Comparison of ENCODE assay signal across 1 cellular context in genomic region chr5:132556511-132557424, GRCh38.
TF ChIP-seq lines count a peak whose summit lies in the region.

TSS of gene RAD50 (plus strand) at chr5:132556977. CDS start at chr5:132557325, 348 bp downstream.

TF ChIP-seq in WTC11, 78 proteins besides CTCF, POLR2A, EP300 and RAD21 (continued from another document):
- TF ChIP-seq ARID4B (CRISPR knock-in tag; IDR thresholded peaks at IDR 0.05; ENCODE audit: borderline replicate concordance): peak; percentile 76
- TF ChIP-seq PRRX2 (CRISPR knock-in tag; IDR thresholded peaks at IDR 0.05): no peak
- peak; percentile 88 for TF ChIP-seq HMGXB4 (CRISPR knock-in tag; IDR thresholded peaks at IDR 0.05)
- peak; percentile 98 for TF ChIP-seq FOXP1 (CRISPR knock-in tag; IDR thresholded peaks at IDR 0.05; ENCODE audit: borderline replicate concordance)
- no peak for TF ChIP-seq CBFB (CRISPR knock-in tag; IDR thresholded peaks at IDR 0.05; ENCODE audit: low read depth)
- TF ChIP-seq OVOL2 (CRISPR knock-in tag; IDR thresholded peaks at IDR 0.05; ENCODE audit: borderline replicate concordance): no peak
- 0 out of 2 replicates have a peak, but pooled peaks have one; percentile 78 for TF ChIP-seq MLX (CRISPR knock-in tag; IDR thresholded peaks at IDR 0.05)
- TF ChIP-seq NR1H2 (CRISPR knock-in tag; IDR thresholded peaks at IDR 0.05): 0 out of 2 replicates have a peak, but pooled peaks have one; percentile 70
- no peak for TF ChIP-seq AR (CRISPR knock-in tag; IDR thresholded peaks at IDR 0.05)
- TF ChIP-seq STAT6 (CRISPR knock-in tag; conservative IDR thresholded peaks at IDR 0.05; ENCODE audit: low read depth): no peak
- no peak for TF ChIP-seq ATF1 (CRISPR knock-in tag; IDR thresholded peaks at IDR 0.05)
- TF ChIP-seq USF1 (CRISPR knock-in tag; IDR thresholded peaks at IDR 0.05): peak; percentile 98
- peak; percentile 97 for TF ChIP-seq TEAD1 (CRISPR knock-in tag; IDR thresholded peaks at IDR 0.05)
- 0 out of 2 replicates have a peak, but pooled peaks have one; percentile 88 for TF ChIP-seq NR3C1 (CRISPR knock-in tag; conservative IDR thresholded peaks at IDR 0.05; ENCODE audit: low read depth)
- no peak for TF ChIP-seq ATF3 (CRISPR knock-in tag; conservative IDR thresholded peaks at IDR 0.05)
- peak; percentile 98 for TF ChIP-seq USF2 (CRISPR knock-in tag; IDR thresholded peaks at IDR 0.05)
- no peak for TF ChIP-seq ATF6 (CRISPR knock-in tag; IDR thresholded peaks at IDR 0.05)
- TF ChIP-seq ATF2 (CRISPR knock-in tag; IDR thresholded peaks at IDR 0.05; ENCODE audit: borderline replicate concordance, low read depth): no peak; the same call in 1 of the 2 replicates
- TF ChIP-seq ZNF396 (CRISPR knock-in tag; IDR thresholded peaks at IDR 0.05; ENCODE audit: borderline replicate concordance): no peak
- peak; percentile 90 for TF ChIP-seq CREB1 (CRISPR knock-in tag; IDR thresholded peaks at IDR 0.05)
- TF ChIP-seq RELA (CRISPR knock-in tag; IDR thresholded peaks at IDR 0.05; ENCODE audit: borderline replicate concordance): peak; percentile 96
- TF ChIP-seq EMX1 (CRISPR knock-in tag; IDR thresholded peaks at IDR 0.05): 0 out of 2 replicates have a peak, but pooled peaks have one; percentile 54
- TF ChIP-seq KAT7 (CRISPR knock-in tag; IDR thresholded peaks at IDR 0.05; ENCODE audit: borderline replicate concordance): peak; percentile 97
- TF ChIP-seq ZNF671 (CRISPR knock-in tag; IDR thresholded peaks at IDR 0.05): no peak
- TF ChIP-seq NFE2L1 (CRISPR knock-in tag; IDR thresholded peaks at IDR 0.05): peak; percentile 94
- no peak for TF ChIP-seq JUN (CRISPR knock-in tag; IDR thresholded peaks at IDR 0.05)
